ENCODE assay signal across 8 cellular contexts in genomic region chr12:95790912-95791849, GRCh38. TPM values are rescaled to one million over a fixed set of nuclear protein-coding genes. Genes with fewer than 3 reads are reported as not detected.
DNase-seq lines count a peak whose midpoint lies in the region; ATAC-seq and TF ChIP-seq lines count a peak whose summit lies in the region.

No MANE protein-coding gene starts in this region.

- ATAC-seq in HG02642 (IDR thresholded peaks at IDR 0.05; ENCODE audit: poor library complexity, unreplicated experiment) = peak; percentile 14
- ATAC-seq in activated CD8-positive, alpha-beta T cell treated with anti-CD3 and anti-CD28 coated beads, Interleukin-2, amount 10 ng/mL, durations not matched to agents 7 days and 5 days = peak; percentile 17
- ATAC-seq in natural killer cell treated with Interleukin-12 subunit alpha and Interleukin-12 subunit beta and Interleukin-15 and Interleukin-18, amount 100 ng/mL, for 72 hours = peak; percentile 58 to 69
- no peak for ATAC-seq in GM21737 (IDR thresholded peaks at IDR 0.05; ENCODE audit: unreplicated experiment)

- H3K36me3 Mint-ChIP-seq in activated CD8-positive, alpha-beta T cell treated with anti-CD3 and anti-CD28 coated beads, Interleukin-2, amount 10 ng/mL, durations not matched to agents 7 days and 5 days (ENCODE audit: low read depth) = no peaks in the 10 kb centered on the region
- H3K36me3 Mint-ChIP-seq in natural killer cell treated with Interleukin-12 subunit alpha and Interleukin-12 subunit beta and Interleukin-15 and Interleukin-18, amount 100 ng/mL, for 72 hours = no peaks in the 10 kb centered on the region

- peaks cover 16% of the 10 kb centered on the region for H3K4me1 Mint-ChIP-seq in activated CD8-positive, alpha-beta T cell treated with anti-CD3 and anti-CD28 coated beads, Interleukin-2, amount 10 ng/mL, durations not matched to agents 7 days and 5 days (ENCODE audit: low read depth)
- peaks cover 6 to 10% of the 10 kb centered on the region in 2 donors for H3K4me1 Mint-ChIP-seq in natural killer cell treated with Interleukin-12 subunit alpha and Interleukin-12 subunit beta and Interleukin-15 and Interleukin-18, amount 100 ng/mL, for 72 hours (ENCODE audit: low read depth in 2 of 2)

- TF ChIP-seq CTCF in AG10803 (conservative IDR thresholded peaks at IDR 0.05; ENCODE audit: low read length) (no peak), esophagus muscularis mucosa (IDR thresholded peaks at IDR 0.05) (no peak)

- no peak for TF ChIP-seq POLR2A in esophagus muscularis mucosa (IDR thresholded peaks at IDR 0.05; ENCODE audit: low read depth)

- H3K27ac ChIP-seq in esophagus muscularis mucosa (replicated peaks in 1 of 4) = peak overlapping the region; percentile 92 to 94 (median 93)

- 6% methylated on average over 22 of the region's 50 CpGs for WGBS in esophagus muscularis mucosa

- H3K36me3 ChIP-seq in esophagus muscularis mucosa = peaks cover 0 to 6% (median 0%) of the 10 kb centered on the region in 4 donors

- H3K27me3 ChIP-seq in esophagus muscularis mucosa = no peaks in the 10 kb centered on the region

- no peaks in the 10 kb centered on the region for H3K9me3 Mint-ChIP-seq in activated CD8-positive, alpha-beta T cell treated with anti-CD3 and anti-CD28 coated beads, Interleukin-2, amount 10 ng/mL, durations not matched to agents 7 days and 5 days (ENCODE audit: insufficient read depth)
- no peaks in the 10 kb centered on the region for H3K9me3 Mint-ChIP-seq in natural killer cell treated with Interleukin-12 subunit alpha and Interleukin-12 subunit beta and Interleukin-15 and Interleukin-18, amount 100 ng/mL, for 72 hours

- H3K9me3 ChIP-seq in esophagus muscularis mucosa = no peaks in the 10 kb centered on the region

- peaks cover 22 to 55% (median 38%) of the 10 kb centered on the region in 4 donors for H3K4me1 ChIP-seq in esophagus muscularis mucosa

- peaks cover 68% of the 10 kb centered on the region for H3K27me3 Mint-ChIP-seq in activated CD8-positive, alpha-beta T cell treated with anti-CD3 and anti-CD28 coated beads, Interleukin-2, amount 10 ng/mL, durations not matched to agents 7 days and 5 days (ENCODE audit: low read depth)
- H3K27me3 Mint-ChIP-seq in natural killer cell treated with Interleukin-12 subunit alpha and Interleukin-12 subunit beta and Interleukin-15 and Interleukin-18, amount 100 ng/mL, for 72 hours = peaks cover 30 to 52% of the 10 kb centered on the region in 2 donors

- TF ChIP-seq EP300 in esophagus muscularis mucosa (IDR thresholded peaks at IDR 0.05) = no peak

- POLR2A ChIA-PET in activated CD8-positive, alpha-beta T cell treated with anti-CD3 and anti-CD28 coated beads, Interleukin-2, amount 10 ng/mL, durations not matched to agents 7 days and 5 days (lab: Charles Lee) = no interaction called here

- CTCF ChIA-PET in activated CD8-positive, alpha-beta T cell treated with anti-CD3 and anti-CD28 coated beads, Interleukin-2, amount 10 ng/mL, durations not matched to agents 7 days and 5 days (lab: Charles Lee) = no interaction called here

- no peak overlapping the region for H3K27ac Mint-ChIP-seq in activated CD8-positive, alpha-beta T cell treated with anti-CD3 and anti-CD28 coated beads, Interleukin-2, amount 10 ng/mL, durations not matched to agents 7 days and 5 days
- no peak overlapping the region for H3K27ac Mint-ChIP-seq in natural killer cell treated with Interleukin-12 subunit alpha and Interleukin-12 subunit beta and Interleukin-15 and Interleukin-18, amount 100 ng/mL, for 72 hours

- H3K4me3 Mint-ChIP-seq in activated CD8-positive, alpha-beta T cell treated with anti-CD3 and anti-CD28 coated beads, Interleukin-2, amount 10 ng/mL, durations not matched to agents 7 days and 5 days = peak overlapping the region; percentile 52
- peak overlapping the region; percentile 75 for H3K4me3 Mint-ChIP-seq in natural killer cell treated with Interleukin-12 subunit alpha and Interleukin-12 subunit beta and Interleukin-15 and Interleukin-18, amount 100 ng/mL, for 72 hours

- no peak for DNase-seq in AG10803 (ENCODE audit: low read depth)
- no peak for DNase-seq in activated CD8-positive, alpha-beta T cell treated with anti-CD3 and anti-CD28 coated beads, Interleukin-2, amount 10 ng/mL, durations not matched to agents 7 days and 5 days
- no peak for DNase-seq in esophagus muscularis mucosa (ENCODE audit: extremely low spot score)
- DNase-seq in natural killer cell treated with Interleukin-12 subunit alpha and Interleukin-12 subunit beta and Interleukin-15 and Interleukin-18, amount 100 ng/mL, for 72 hours (ENCODE audit: low spot score) = no peak
- no peak for DNase-seq in amniotic stem cell (lab: John Stamatoyannopoulos, UW)
- DNase-seq in NAMALWA (ENCODE audit: low spot score) = no peak

- H3K4me3 ChIP-seq in AG10803 (ENCODE audit: low read length) (peak overlapping the region; percentile 49), esophagus muscularis mucosa (peak overlapping the region; percentile 88 to 93 (median 92))

- intact Hi-C loops in esophagus muscularis mucosa (cut with DNase I) = no loop called here

RNA-seq across cellular contexts. Expression of gene NTN4, which starts 0.6 kb away (rescaled TPM):
- not detected for total RNA-seq in activated CD8-positive, alpha-beta T cell treated with anti-CD3 and anti-CD28 coated beads, Interleukin-2, amount 10 ng/mL, durations not matched to agents 7 days and 5 days
- total RNA-seq in esophagus muscularis mucosa = 10 to 100 TPM; 46.7 to 73.1 (median 52.7) TPM
- total RNA-seq in natural killer cell treated with Interleukin-12 subunit alpha and Interleukin-12 subunit beta and Interleukin-15 and Interleukin-18, amount 100 ng/mL, for 72 hours = not detected

Comparison
In these comparisons a context has a peak if more than half of its experiments do, and no peak if none do; other contexts are left out.
1. RNA of gene NTN4, which starts 0.6 kb away (total RNA-seq): 46.7 to 73.1 TPM in esophagus muscularis mucosa; not detected in natural killer cell treated with Interleukin-12 subunit alpha and Interleukin-12 subunit beta and Interleukin-15 and Interleukin-18, amount 100 ng/mL, for 72 hours and not detected in activated CD8-positive, alpha-beta T cell treated with anti-CD3 and anti-CD28 coated beads, Interleukin-2, amount 10 ng/mL, durations not matched to agents 7 days and 5 days; every median in the first group is over 10 times any median in the second.